ENCODE assay signal across 1 cellular context in genomic region chr14:60658909-60659585, GRCh38.
TF ChIP-seq lines count a peak whose summit lies in the region.

No MANE protein-coding gene starts in this region.

TF ChIP-seq in HEK293, 187 proteins besides CTCF, POLR2A, EP300 and RAD21 (continued from another document and continues in another):
- TF ChIP-seq ZNF398 (tag by site-specific recombination; IDR thresholded peaks at IDR 0.05) (peak; percentile 39), ZNF660 (tag by site-specific recombination; IDR thresholded peaks at IDR 0.05) (no peak; the same call in 1 of the 2 replicates), ZNF692 (tag by site-specific recombination; IDR thresholded peaks at IDR 0.05) (0 out of 2 replicates have a peak, but pooled peaks have one; percentile 34), ZNF600 (tag by site-specific recombination; IDR thresholded peaks at IDR 0.05) (no peak), ZNF677 (tag by site-specific recombination; IDR thresholded peaks at IDR 0.05) (no peak), ZNF830 (tag by site-specific recombination; IDR thresholded peaks at IDR 0.05; ENCODE audit: low read depth) (no peak), ZNF18 (tag by site-specific recombination; IDR thresholded peaks at IDR 0.05) (no peak), YY2 (tag by site-specific recombination; IDR thresholded peaks at IDR 0.05) (no peak), ZNF138 (tag by site-specific recombination; IDR thresholded peaks at IDR 0.05; ENCODE audit: borderline replicate concordance) (no peak), ZNF837 (tag by site-specific recombination; IDR thresholded peaks at IDR 0.05) (no peak), ZNF366 (tag by site-specific recombination; conservative IDR thresholded peaks at IDR 0.05) (peak; percentile 68; the same call in 1 of the 2 replicates), ZNF777 (tag by site-specific recombination; IDR thresholded peaks at IDR 0.05; ENCODE audit: borderline replicate concordance) (no peak), GLI2 (tag by site-specific recombination; IDR thresholded peaks at IDR 0.05; ENCODE audit: borderline replicate concordance, low read depth) (peak; percentile 68; the same call in 1 of the 2 replicates), ZNF114 (tag by site-specific recombination; IDR thresholded peaks at IDR 0.05) (no peak), SP3 (tag by site-specific recombination; IDR thresholded peaks at IDR 0.05) (no peak; the same call in none of the 2 replicates), SCRT1 (tag by site-specific recombination; IDR thresholded peaks at IDR 0.05; ENCODE audit: borderline replicate concordance) (no peak), HOXC10 (CRISPR knock-in tag; IDR thresholded peaks at IDR 0.05) (no peak), FEZF1 (tag by site-specific recombination; IDR thresholded peaks at IDR 0.05) (peak; percentile 97), SP2 (tag by site-specific recombination; IDR thresholded peaks at IDR 0.05) (0 out of 2 replicates have a peak, but pooled peaks have one; percentile 22), ZNF449 (tag by site-specific recombination; IDR thresholded peaks at IDR 0.05) (no peak), SCRT2 (tag by site-specific recombination; IDR thresholded peaks at IDR 0.05) (no peak), HIC1 (tag by site-specific recombination; IDR thresholded peaks at IDR 0.05) (peak; percentile 76; the same call in 1 of the 2 replicates), ZNF335 (tag by site-specific recombination; conservative IDR thresholded peaks at IDR 0.05) (peak; percentile 61), ZNF704 (tag by site-specific recombination; IDR thresholded peaks at IDR 0.05) (no peak), ZSCAN23 (tag by site-specific recombination; IDR thresholded peaks at IDR 0.05) (no peak), HOXD13 (CRISPR knock-in tag; IDR thresholded peaks at IDR 0.05; ENCODE audit: borderline replicate concordance) (no peak), ZNF404 (tag by site-specific recombination; IDR thresholded peaks at IDR 0.05) (no peak), REST (tag by site-specific recombination; IDR thresholded peaks at IDR 0.05) (no peak), KLF17 (tag by site-specific recombination; IDR thresholded peaks at IDR 0.05) (no peak), SALL2 (tag by site-specific recombination; IDR thresholded peaks at IDR 0.05; ENCODE audit: borderline replicate concordance) (no peak), ZNF555 (tag by site-specific recombination; conservative IDR thresholded peaks at IDR 0.05) (no peak), ZBTB26 (tag by site-specific recombination; optimal IDR thresholded peaks at IDR 0.05) (no peak), ZNF416 (tag by site-specific recombination; IDR thresholded peaks at IDR 0.05) (no peak), ZNF341 (tag by site-specific recombination; IDR thresholded peaks at IDR 0.05; ENCODE audit: low read depth) (peak; percentile 24; the same call in 1 of the 2 replicates), ZBTB1 (tag by site-specific recombination; IDR thresholded peaks at IDR 0.05) (no peak), BCL11B (tag by site-specific recombination; IDR thresholded peaks at IDR 0.05; ENCODE audit: low read depth) (peak; percentile 65; the same call in 1 of the 2 replicates), ZNF354C (tag by site-specific recombination; IDR thresholded peaks at IDR 0.05; ENCODE audit: borderline replicate concordance, low read depth) (no peak), TRIM28 (IDR thresholded peaks at IDR 0.05; ENCODE audit: borderline replicate concordance, low read length) (peak; percentile 71; the same call in 1 of the 2 replicates), ZNF10 (tag by site-specific recombination; IDR thresholded peaks at IDR 0.05) (peak; percentile 54; the same call in 1 of the 2 replicates), ZNF645 (tag by site-specific recombination; IDR thresholded peaks at IDR 0.05) (no peak), ZNF670 (tag by site-specific recombination; IDR thresholded peaks at IDR 0.05; ENCODE audit: low read depth) (no peak), ZNF791 (tag by site-specific recombination; IDR thresholded peaks at IDR 0.05) (no peak), ZFP3 (tag by site-specific recombination; IDR thresholded peaks at IDR 0.05; ENCODE audit: low read depth) (no peak), ZNF362 (tag by site-specific recombination; IDR thresholded peaks at IDR 0.05) (peak; percentile 87; the same call in 1 of the 2 replicates)
